ENCODE assay signal across 15 cellular contexts in the genomic region with DNA sequence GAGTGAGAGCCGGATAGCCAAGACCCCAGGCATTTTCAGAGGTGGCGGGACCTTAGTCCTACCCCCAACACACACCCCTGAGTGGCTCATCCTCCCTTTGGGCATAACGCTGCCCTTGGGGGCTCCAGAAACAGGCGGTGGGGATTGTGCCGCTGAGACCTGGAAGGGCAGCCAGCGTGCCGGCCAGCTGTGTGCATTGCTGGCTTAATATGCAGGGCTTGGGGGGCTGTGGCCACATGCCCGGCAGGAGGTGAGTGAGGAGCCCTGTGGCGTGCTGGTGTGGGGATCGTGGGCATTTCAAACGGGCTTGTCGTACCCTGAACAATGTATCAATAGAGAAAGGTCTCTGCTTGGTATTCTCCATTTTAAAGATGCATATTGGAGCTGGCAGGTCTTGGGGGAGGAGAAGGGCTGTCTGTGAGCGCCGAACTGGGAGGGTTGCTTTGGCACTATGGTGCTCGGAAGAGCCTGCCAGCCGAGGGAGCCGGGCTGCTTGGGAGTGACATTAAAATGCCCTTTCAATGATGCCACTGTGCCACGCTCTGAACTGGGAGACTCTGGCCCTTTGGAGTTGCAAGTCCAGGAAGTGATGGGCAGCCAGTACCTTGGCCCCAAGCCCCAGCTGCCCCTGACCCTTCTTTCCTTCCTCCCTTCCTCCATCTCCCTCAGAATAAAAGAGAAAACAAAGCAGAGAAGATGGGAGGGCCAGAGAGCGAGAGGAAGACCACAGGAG. TPM values are rescaled to one million over a fixed set of nuclear protein-coding genes. Genes with fewer than 3 reads are reported as not detected.
DNase-seq lines count a peak whose midpoint lies in the region; ATAC-seq and TF ChIP-seq lines count a peak whose summit lies in the region.
"Had no signal": no experiment of that assay in that cellular context is flagged by ENCODE, and none has a peak within 500 bp of the region (broad histone marks: within the 10 kb centered on the region; RNA-seq: fewer than 3 reads in every experiment).

No MANE protein-coding gene starts in this region.

- intact Hi-C loops in dorsolateral prefrontal cortex (cut with DNase I), result loop anchor here in 1 of 2 donors (10.0 kb wide), 1 partner anchor 292 kb away; no protein-coding TSS in a partner anchor
- intact Hi-C loops in transverse colon (cut with DNase I; ENCODE audit: low total_unique reads), result no loop called here

- WGBS in transverse colon (ENCODE audit: low coverage in 1 of 2), 2 donors, result 40% methylated on average over 19 of the region's 19 CpGs; no CpG with 5 or more reads in 1 of the 2 donors

- H3K27ac Mint-ChIP-seq in activated CD8-positive, alpha-beta memory T cell treated with anti-CD3 and anti-CD28 coated beads, Interleukin-2, amount 10 ng/mL, durations not matched to agents 7 days and 5 days, result no peak overlapping the region
- H3K27ac Mint-ChIP-seq in nephron progenitor cell, result no peak overlapping the region
- H3K27ac Mint-ChIP-seq: activated CD8-positive, alpha-beta T cell treated with anti-CD3 and anti-CD28 coated beads for 36 hours; activated naive CD8-positive, alpha-beta T cell treated with anti-CD3 and anti-CD28 coated beads, Interleukin-2, amount 10 ng/mL, durations not matched to agents 7 days and 5 days; naive B cell; T-cell had no signal

- H3K9me3 Mint-ChIP-seq in activated CD8-positive, alpha-beta memory T cell treated with anti-CD3 and anti-CD28 coated beads, Interleukin-2, amount 10 ng/mL, durations not matched to agents 7 days and 5 days (ENCODE audit: low read depth), result no peaks in the 10 kb centered on the region
- no peaks in the 10 kb centered on the region for H3K9me3 Mint-ChIP-seq in nephron progenitor cell
- H3K9me3 Mint-ChIP-seq: activated CD8-positive, alpha-beta T cell treated with anti-CD3 and anti-CD28 coated beads for 36 hours; activated naive CD8-positive, alpha-beta T cell treated with anti-CD3 and anti-CD28 coated beads, Interleukin-2, amount 10 ng/mL, durations not matched to agents 7 days and 5 days; T-cell had no signal

- peak overlapping the region; percentile 45 to 78 (median 65) for H3K4me3 ChIP-seq in dorsolateral prefrontal cortex
- H3K4me3 ChIP-seq in transverse colon, result peak overlapping the region in 3 of 4 donors; percentile 33 to 51 (median 50)

- TF ChIP-seq CTCF in dorsolateral prefrontal cortex (IDR thresholded peaks at IDR 0.05 in 54 of 56, conservative IDR thresholded peaks at IDR 0.05 in 2 of 56; ENCODE audit: low read depth in 1 of 56, partially characterized antibody in 56 of 56) (no peak), nephron progenitor cell (IDR thresholded peaks at IDR 0.05) (no peak), transverse colon (IDR thresholded peaks at IDR 0.05) (no peak)

- DNase-seq in activated CD8-positive, alpha-beta memory T cell treated with anti-CD3 and anti-CD28 coated beads, Interleukin-2, amount 50 U/mL, for 48 hours, result peak; percentile 33
- DNase-seq in activated CD8-positive, alpha-beta memory T cell treated with anti-CD3 and anti-CD28 coated beads, Interleukin-2, amount 10 ng/mL, durations not matched to agents 7 days and 5 days, result no peak
- DNase-seq in dorsolateral prefrontal cortex (peak in 7 of 10 donors; percentile 9 to 41 (median 29)), nephron progenitor cell (no peak), transverse colon (no peak)
- no peak for DNase-seq in activated CD4-positive, CD25-positive, alpha-beta regulatory T cell (lab: John Stamatoyannopoulos, UW)
- DNase-seq: activated CD8-positive, alpha-beta T cell treated with anti-CD3 and anti-CD28 coated beads for 36 hours; activated naive CD8-positive, alpha-beta T cell treated with anti-CD3 and anti-CD28 coated beads, Interleukin-2, amount 10 ng/mL, durations not matched to agents 7 days and 5 days; naive B cell; NCI-H1417 treated with DMSO at 0.1 percent for 48 hours; stimulated activated CD4-positive, alpha-beta T cell treated with anti-CD3 and anti-CD28 coated beads, Interleukin-1b, Interleukin-23, amount 100 ng/mL, for 48 hours; stimulated activated naive CD4-positive, alpha-beta T cell treated with Interleukin-2 at 50 U/mL for 16 hours; T-cell had no signal

- H3K9me3 ChIP-seq in transverse colon, result no peaks in the 10 kb centered on the region

- peaks cover 15% of the 10 kb centered on the region for H3K27me3 Mint-ChIP-seq in activated CD8-positive, alpha-beta memory T cell treated with anti-CD3 and anti-CD28 coated beads, Interleukin-2, amount 10 ng/mL, durations not matched to agents 7 days and 5 days
- H3K27me3 Mint-ChIP-seq in nephron progenitor cell (ENCODE audit: low read depth, poor library complexity), result peaks cover 71% of the 10 kb centered on the region

- H3K27me3 ChIP-seq in dorsolateral prefrontal cortex, result peaks cover 0 to 9% (median 0%) of the 10 kb centered on the region in 45 donors
- peaks cover 21% of the 10 kb centered on the region for H3K27me3 ChIP-seq in transverse colon

- H3K36me3 ChIP-seq in transverse colon, result no peaks in the 10 kb centered on the region

- no peak for ATAC-seq in activated CD8-positive, alpha-beta memory T cell treated with anti-CD3 and anti-CD28 coated beads, Interleukin-2, amount 10 ng/mL, durations not matched to agents 7 days and 5 days
- ATAC-seq in GM21825 (IDR thresholded peaks at IDR 0.05; ENCODE audit: unreplicated experiment), result no peak
- ATAC-seq in GM21737 (IDR thresholded peaks at IDR 0.05; ENCODE audit: unreplicated experiment), result no peak
- ATAC-seq: activated CD8-positive, alpha-beta T cell treated with anti-CD3 and anti-CD28 coated beads for 36 hours; T-cell had no signal

- H3K4me1 ChIP-seq in transverse colon, result peaks cover 0 to 15% (median 9%) of the 10 kb centered on the region in 4 donors

- H3K36me3 Mint-ChIP-seq in activated CD8-positive, alpha-beta memory T cell treated with anti-CD3 and anti-CD28 coated beads, Interleukin-2, amount 10 ng/mL, durations not matched to agents 7 days and 5 days, result no peaks in the 10 kb centered on the region
- no peaks in the 10 kb centered on the region for H3K36me3 Mint-ChIP-seq in nephron progenitor cell (ENCODE audit: low read depth)
- H3K36me3 Mint-ChIP-seq: activated naive CD8-positive, alpha-beta T cell treated with anti-CD3 and anti-CD28 coated beads, Interleukin-2, amount 10 ng/mL, durations not matched to agents 7 days and 5 days; T-cell had no signal

- TF ChIP-seq POLR2A in transverse colon (IDR thresholded peaks at IDR 0.05), result no peak

- H3K27ac ChIP-seq in dorsolateral prefrontal cortex (peak overlapping the region in 50 of 59 donors; percentile 13 to 88 (median 66)), transverse colon (no peak overlapping the region)

- no peaks in the 10 kb centered on the region for H3K4me1 Mint-ChIP-seq in activated CD8-positive, alpha-beta memory T cell treated with anti-CD3 and anti-CD28 coated beads, Interleukin-2, amount 10 ng/mL, durations not matched to agents 7 days and 5 days
- H3K4me1 Mint-ChIP-seq in nephron progenitor cell, result no peaks in the 10 kb centered on the region
- H3K4me1 Mint-ChIP-seq: activated naive CD8-positive, alpha-beta T cell treated with anti-CD3 and anti-CD28 coated beads, Interleukin-2, amount 10 ng/mL, durations not matched to agents 7 days and 5 days; T-cell had no signal

- H3K4me3 Mint-ChIP-seq in activated CD8-positive, alpha-beta memory T cell treated with anti-CD3 and anti-CD28 coated beads, Interleukin-2, amount 10 ng/mL, durations not matched to agents 7 days and 5 days, result no peak overlapping the region
- peak overlapping the region; percentile 37 for H3K4me3 Mint-ChIP-seq in nephron progenitor cell
- H3K4me3 Mint-ChIP-seq: activated CD8-positive, alpha-beta T cell treated with anti-CD3 and anti-CD28 coated beads for 36 hours; activated naive CD8-positive, alpha-beta T cell treated with anti-CD3 and anti-CD28 coated beads, Interleukin-2, amount 10 ng/mL, durations not matched to agents 7 days and 5 days; naive B cell; T-cell had no signal

- in situ Hi-C loops in transverse colon (cut with MboI; ENCODE audit: low pct_ligation_motif_present in 1 of 4, low pct_unique_long_range_greater_than_20kb in 1 of 4, low sequenced_read_pairs in 3 of 4), result loop anchor here (25.0 kb wide), 2 partner anchors 261 to 336 kb away; no protein-coding TSS in a partner anchor

- CTCF ChIA-PET in activated CD8-positive, alpha-beta memory T cell treated with anti-CD3 and anti-CD28 coated beads, Interleukin-2, amount 10 ng/mL, durations not matched to agents 7 days and 5 days (lab: Charles Lee), result no interaction called here

- no peak for TF ChIP-seq EP300 in transverse colon (IDR thresholded peaks at IDR 0.05; ENCODE audit: low read depth)

RNA-seq across cellular contexts. Expression of gene OLFM1, which starts 11.2 kb away (rescaled TPM):
- under 1 TPM in 1 of 2 experiments, not detected in 1; 0.30 TPM for total RNA-seq in activated CD8-positive, alpha-beta memory T cell treated with anti-CD3 and anti-CD28 coated beads, Interleukin-2, amount 10 ng/mL, durations not matched to agents 7 days and 5 days
- total RNA-seq in dorsolateral prefrontal cortex (1,000 to 10,000 TPM in 2 of 120 experiments, 100 to 1,000 TPM in 118; 171 to 1,128 (median 638) TPM), transverse colon (1 to 10 TPM in 3 of 4 donors, not detected in 1; 3.7 to 7.8 (median 4.0) TPM)
- total RNA-seq: activated CD8-positive, alpha-beta T cell treated with anti-CD3 and anti-CD28 coated beads for 36 hours; activated naive CD8-positive, alpha-beta T cell treated with anti-CD3 and anti-CD28 coated beads, Interleukin-2, amount 10 ng/mL, durations not matched to agents 7 days and 5 days had no signal

Comparison
In these comparisons a context has a peak if more than half of its experiments do, and no peak if none do; other contexts are left out.
1. DNase-seq: peak in activated CD8-positive, alpha-beta memory T cell treated with anti-CD3 and anti-CD28 coated beads, Interleukin-2, amount 50 U/mL, for 48 hours (single experiment) and dorsolateral prefrontal cortex (7 of 10); none in activated CD8-positive, alpha-beta memory T cell treated with anti-CD3 and anti-CD28 coated beads, Interleukin-2, amount 10 ng/mL, durations not matched to agents 7 days and 5 days (single experiment), nephron progenitor cell (single experiment), transverse colon (single experiment) and activated CD4-positive, CD25-positive, alpha-beta regulatory T cell (0 of 4).
2. H3K27ac ChIP-seq: peak in dorsolateral prefrontal cortex (50 of 59); none in transverse colon (0 of 4).
3. RNA of gene OLFM1, which starts 11.2 kb away (total RNA-seq): 171 to 1,128 TPM in dorsolateral prefrontal cortex; 3.7 to 7.8 TPM in transverse colon and 0.30 TPM in activated CD8-positive, alpha-beta memory T cell treated with anti-CD3 and anti-CD28 coated beads, Interleukin-2, amount 10 ng/mL, durations not matched to agents 7 days and 5 days; every median in the first group is over 10 times any median in the second.